ENCODE assay signal across 1 cellular context in genomic region chr16:12498077-12498476, GRCh38.
TF ChIP-seq lines count a peak whose summit lies in the region.

No MANE protein-coding gene starts in this region.

TF ChIP-seq in GM23338, 12 proteins besides CTCF, POLR2A, EP300 and RAD21 (continued from another document):
- no peak for TF ChIP-seq ZNF462 (CRISPR knock-in tag; IDR thresholded peaks at IDR 0.05)
TF ChIP-seq in GM23338: peak in this region for 0.
